Comparison of ENCODE assay signal across 8 cellular contexts in genomic region chr2:135530313-135531230, GRCh38. TPM values are rescaled to one million over a fixed set of nuclear protein-coding genes. Genes with fewer than 3 reads are reported as not detected.
DNase-seq lines count a peak whose midpoint lies in the region; ATAC-seq and TF ChIP-seq lines count a peak whose summit lies in the region.

TSS of gene ZRANB3 (minus strand) at chr2:135531218.

- H3K4me3 ChIP-seq in AG04450 (ENCODE audit: low read depth, low read length), result peak within 1 kb of the TSS; percentile 85
- H3K4me3 ChIP-seq in WERI-Rb-1 (ENCODE audit: low read depth, low read length), result peak within 1 kb of the TSS; percentile 61
- H3K4me3 ChIP-seq in breast epithelium, result peak within 1 kb of the TSS; percentile 74 to 90 (median 82)
- H3K4me3 ChIP-seq in iPS-18c (ENCODE audit: insufficient read depth, low read depth, low read length), result peak within 1 kb of the TSS; percentile 75
- H3K4me3 ChIP-seq in skeletal muscle tissue (ENCODE audit: low read length in 3 of 3), result peak within 1 kb of the TSS; percentile 91 to 99 (median 95)

- ATAC-seq in GM18909 (IDR thresholded peaks at IDR 0.05; ENCODE audit: poor library complexity, unreplicated experiment) (peak; percentile 77), HG03139 (IDR thresholded peaks at IDR 0.05; ENCODE audit: unreplicated experiment) (peak; percentile 63)

- CTCF ChIA-PET in AG04450 (lab: Charles Lee), result interaction anchor here (2.4 kb wide), 1 partner anchor 526 kb away, joined by 23 read pairs; no protein-coding TSS in a partner anchor

- H3K27me3 ChIP-seq in AG04450 (ENCODE audit: control insufficient read depth, insufficient read depth, low read length), result no peaks in the 10 kb centered on the region
- no peaks in the 10 kb centered on the region for H3K27me3 ChIP-seq in WERI-Rb-1 (ENCODE audit: insufficient read depth, low read depth, severe bottlenecking)
- no peaks in the 10 kb centered on the region for H3K27me3 ChIP-seq in breast epithelium
- no peaks in the 10 kb centered on the region for H3K27me3 ChIP-seq in skeletal muscle tissue (ENCODE audit: control insufficient read depth in 3 of 3, insufficient read depth in 3 of 3, low read length in 3 of 3)

- peak within 1 kb of the TSS; percentile 97 for H3K27ac ChIP-seq in AG04450 (ENCODE audit: low read depth, low read length)
- peak within 1 kb of the TSS; percentile 98 for H3K27ac ChIP-seq in WERI-Rb-1
- H3K27ac ChIP-seq in breast epithelium, result peak within 1 kb of the TSS; percentile 92 to 95
- H3K27ac ChIP-seq in skeletal muscle tissue (ENCODE audit: low read depth, low read length), result peak within 1 kb of the TSS; percentile 97

- DNase-seq in AG04450 (ENCODE audit: low read depth, low spot score) (peak; percentile 92), NCI-H2196 treated with DMSO at 0.1 percent for 48 hours (lab: John Stamatoyannopoulos, UW; ENCODE audit: unreplicated experiment) (peak; percentile 98), WERI-Rb-1 (peak; percentile 97), breast epithelium (ENCODE audit: low spot score in 2 of 2) (peak; percentile 89 to 95)

- intact Hi-C loops in breast epithelium (cut with DNase I; ENCODE audit: low total_unique reads), result no loop called here

- POLR2A ChIA-PET in AG04450 (lab: Yijun Ruan, JAX), result interaction anchor here (0.6 to 1.2 kb wide), 5 partner anchors 61 to 1412 kb away, joined by 3 to 5 read pairs (median 3); no protein-coding TSS in a partner anchor

- H3K4me1 ChIP-seq in breast epithelium, result no peaks in the 10 kb centered on the region
- peaks cover 0 to 17% (median 11%) of the 10 kb centered on the region in 3 donors for H3K4me1 ChIP-seq in skeletal muscle tissue (ENCODE audit: control insufficient read depth in 3 of 3, insufficient read depth in 3 of 3, low read length in 3 of 3)

- peak within 1 kb of the TSS; percentile 79 to 96 (median 95) for H3K9ac ChIP-seq in skeletal muscle tissue (ENCODE audit: low read depth in 1 of 3, low read length in 3 of 3)

- TF ChIP-seq POLR2A in breast epithelium (IDR thresholded peaks at IDR 0.05), result no peak

- H3K9me3 ChIP-seq in AG04450 (ENCODE audit: control insufficient read depth, insufficient read depth, low read length) (no peaks in the 10 kb centered on the region; the same call in 1 of the 2 replicates), WERI-Rb-1 (ENCODE audit: severe bottlenecking) (no peaks in the 10 kb centered on the region), breast epithelium (no peaks in the 10 kb centered on the region), iPS-18c (ENCODE audit: control insufficient read depth, insufficient read depth, low read length) (no peaks in the 10 kb centered on the region), skeletal muscle tissue (ENCODE audit: control insufficient read depth in 3 of 3, low read length in 3 of 3) (no peaks in the 10 kb centered on the region)

- TF ChIP-seq CTCF in AG04450 (IDR thresholded peaks at IDR 0.05; ENCODE audit: low read depth, low read length), result no peak
- no peak for TF ChIP-seq CTCF in WERI-Rb-1 (IDR thresholded peaks at IDR 0.05; ENCODE audit: low read depth, low read length)
- TF ChIP-seq CTCF in breast epithelium (IDR thresholded peaks at IDR 0.05), result no peak

- H3K36me3 ChIP-seq in WERI-Rb-1 (peaks cover 3% of the 10 kb centered on the region; the same call in 1 of the 2 replicates), breast epithelium (no peaks in the 10 kb centered on the region), skeletal muscle tissue (ENCODE audit: control insufficient read depth in 3 of 3, insufficient read depth in 3 of 3, low read length in 3 of 3) (no peaks in the 10 kb centered on the region)

RNA-seq across cellular contexts. Expression of gene ZRANB3, which starts in this region (rescaled TPM):
- 2.8 and 4.0 TPM in 2 replicates for polyA plus RNA-seq in AG04450 (2011; rRNA removed)
- 1.4 and 3.1 TPM in 2 replicates for polyA minus RNA-seq in AG04450 (2011; rRNA and poly(A)+ RNA removed)
- total RNA-seq in breast epithelium, result 1 to 10 TPM; 3.2 to 6.1 (median 5.6) TPM
- total RNA-seq in skeletal muscle tissue, result 12.5 TPM

Comparison
In these comparisons a context has a peak if more than half of its experiments do, and no peak if none do; other contexts are left out.
1. Peak in every context shown above with its lines: DNase-seq, ATAC-seq, H3K4me3 ChIP-seq and H3K27ac ChIP-seq.